In genomic region chr1:116755681-116756080, GRCh38 we compare ENCODE assay signal across 21 cellular contexts. TPM values are rescaled to one million over a fixed set of nuclear protein-coding genes. Genes with fewer than 3 reads are reported as not detected.
DNase-seq lines count a peak whose midpoint lies in the region; ATAC-seq, FAIRE-seq and TF ChIP-seq lines count a peak whose summit lies in the region.
"Had no signal": no experiment of that assay in that cellular context is flagged by ENCODE, and none has a peak within 500 bp of the region (broad histone marks: within the 10 kb centered on the region; RNA-seq: fewer than 3 reads in every experiment).

No MANE protein-coding gene starts in this region.

- no peak for FAIRE-seq in pancreas (lab: Jason Lieb, UNC)
- FAIRE-seq: astrocyte, colon, G401.6, GM12878 had no signal

- no peaks in the 10 kb centered on the region for H3K36me3 ChIP-seq in Peyer's patch
- H3K36me3 ChIP-seq in pancreas: no peaks in the 10 kb centered on the region

- ATAC-seq in CD4-positive, alpha-beta T cell (ENCODE audit: poor library complexity): peak; percentile 10
- ATAC-seq in naive thymus-derived CD8-positive, alpha-beta T cell: peak; percentile 13 to 18
- no peak for ATAC-seq in pancreas
- ATAC-seq: GM12878 had no signal

- 87 to 93% methylated on average over 4 of the region's 4 CpGs for WGBS in pancreas, 2 donors

- no peaks in the 10 kb centered on the region for H3K27me3 Mint-ChIP-seq in CD4-positive, alpha-beta T cell
- H3K27me3 Mint-ChIP-seq in activated naive CD8-positive, alpha-beta T cell: no peaks in the 10 kb centered on the region
- no peaks in the 10 kb centered on the region for H3K27me3 Mint-ChIP-seq in naive thymus-derived CD8-positive, alpha-beta T cell

- H3K4me3 Mint-ChIP-seq in CD4-positive, alpha-beta T cell: peak overlapping the region; percentile 97
- H3K4me3 Mint-ChIP-seq in activated naive CD8-positive, alpha-beta T cell: peak overlapping the region; percentile 97
- H3K4me3 Mint-ChIP-seq in naive thymus-derived CD8-positive, alpha-beta T cell: peak overlapping the region; percentile 92 to 100 (median 98)

- H3K27ac ChIP-seq in CD4-positive, alpha-beta T cell (ENCODE audit: low read depth, low read length): peak overlapping the region; percentile 81
- H3K27ac ChIP-seq in Peyer's patch (peak overlapping the region; percentile 40 to 71 (median 64)), pancreas (no peak overlapping the region)
- H3K27ac ChIP-seq: epithelial cell of prostate, GM23248, KMS-11 had no signal

- POLR2A ChIA-PET in CD4-positive, alpha-beta T cell (lab: Charles Lee): interaction anchor here (1.2 to 11.7 kb wide), 8 partner anchors 13 to 304 kb away, joined by 3 to 412 read pairs (median 16); partner anchors contain the start of gene TTF2
- POLR2A ChIA-PET in naive thymus-derived CD8-positive, alpha-beta T cell (lab: Charles Lee): interaction anchor here (0.6 to 11.1 kb wide), 8 partner anchors 9 to 304 kb away, joined by 3 to 285 read pairs (median 6); partner anchors contain the start of gene TTF2

- CTCF ChIA-PET in CD4-positive, alpha-beta T cell (lab: Charles Lee): interaction anchor here (0.9 to 4.1 kb wide), 4 partner anchors 8 to 71 kb away, joined by 4 to 33 read pairs (median 7); no protein-coding TSS in a partner anchor

- no peaks in the 10 kb centered on the region for H3K9me3 ChIP-seq in CD4-positive, alpha-beta T cell (ENCODE audit: control insufficient read depth, low read length)
- H3K9me3 ChIP-seq in Peyer's patch (no peaks in the 10 kb centered on the region), pancreas (no peaks in the 10 kb centered on the region)

- intact Hi-C loops in CD4-positive, alpha-beta T cell (cut with DNase I, micrococcal nuclease): loop anchor here (1.0 to 10.0 kb wide), 3 partner anchors 10 to 849 kb away; partner anchors contain the start of gene TENT5C (in 1 of the 2)
- intact Hi-C loops in pancreas (cut with DNase I) (no loop called here), posterior vena cava (cut with DNase I) (no loop called here)

- no peaks in the 10 kb centered on the region for H3K4me1 ChIP-seq in Peyer's patch
- H3K4me1 ChIP-seq in pancreas: no peaks in the 10 kb centered on the region

- H3K4me1 Mint-ChIP-seq in CD4-positive, alpha-beta T cell (ENCODE audit: low read depth): peaks cover 62% of the 10 kb centered on the region
- H3K4me1 Mint-ChIP-seq in activated naive CD8-positive, alpha-beta T cell (ENCODE audit: low read depth): peaks cover 43% of the 10 kb centered on the region
- peaks cover 25 to 51% (median 44%) of the 10 kb centered on the region in 4 donors for H3K4me1 Mint-ChIP-seq in naive thymus-derived CD8-positive, alpha-beta T cell

- H3K9me3 Mint-ChIP-seq in CD4-positive, alpha-beta T cell: no peaks in the 10 kb centered on the region
- H3K9me3 Mint-ChIP-seq in activated naive CD8-positive, alpha-beta T cell (ENCODE audit: low read depth): no peaks in the 10 kb centered on the region
- peaks cover 0 to 4% (median 0%) of the 10 kb centered on the region in 9 donors for H3K9me3 Mint-ChIP-seq in naive thymus-derived CD8-positive, alpha-beta T cell

- H3K27ac Mint-ChIP-seq in CD4-positive, alpha-beta T cell: peak overlapping the region; percentile 99
- peak overlapping the region; percentile 100 for H3K27ac Mint-ChIP-seq in activated naive CD8-positive, alpha-beta T cell
- H3K27ac Mint-ChIP-seq in naive thymus-derived CD8-positive, alpha-beta T cell: peak overlapping the region; percentile 96 to 99 (median 98)

- no peak for DNase-seq in CD4-positive, alpha-beta T cell
- DNase-seq in Peyer's patch (no peak), pancreas (no peak), activated gamma-delta T cell (lab: John Stamatoyannopoulos, UW) (no peak), posterior vena cava (ENCODE audit: low spot score) (no peak)
- peak in 1 of 10 donors; percentile 31 for DNase-seq in naive thymus-derived CD8-positive, alpha-beta T cell
- no peak for DNase-seq in central memory CD4-positive, alpha-beta T cell
- DNase-seq: Calu3, GM23248, NCI-H1105 had no signal

- H3K36me3 Mint-ChIP-seq in CD4-positive, alpha-beta T cell (ENCODE audit: low read depth): peaks cover 71% of the 10 kb centered on the region
- H3K36me3 Mint-ChIP-seq in activated naive CD8-positive, alpha-beta T cell: peaks cover 38% of the 10 kb centered on the region
- H3K36me3 Mint-ChIP-seq in naive thymus-derived CD8-positive, alpha-beta T cell: peaks cover 22 to 40% (median 35%) of the 10 kb centered on the region in 3 donors

- H3K4me3 ChIP-seq in Peyer's patch (peak overlapping the region; percentile 26 to 45 (median 40)), pancreas (no peak overlapping the region)
- H3K4me3 ChIP-seq: GM12878, GM23248 had no signal

- TF ChIP-seq POLR2A in Peyer's patch (IDR thresholded peaks at IDR 0.05): no peak

- H3K27me3 ChIP-seq in CD4-positive, alpha-beta T cell (ENCODE audit: control insufficient read depth, insufficient read depth, low read length): no peaks in the 10 kb centered on the region
- H3K27me3 ChIP-seq in Peyer's patch (no peaks in the 10 kb centered on the region), pancreas (no peaks in the 10 kb centered on the region)

- TF ChIP-seq CTCF in CD4-positive, alpha-beta T cell (IDR thresholded peaks at IDR 0.05): no peak
- no peak for TF ChIP-seq CTCF in Peyer's patch (IDR thresholded peaks at IDR 0.05)
- TF ChIP-seq CTCF in pancreas (IDR thresholded peaks at IDR 0.05): no peak

RNA-seq across cellular contexts. Expression of gene CD2, which starts 1.5 kb away (rescaled TPM):
- 100 to 1,000 TPM; 150 to 151 TPM for total RNA-seq in CD4-positive, alpha-beta T cell
- total RNA-seq in Peyer's patch (10 to 100 TPM in 3 of 4 donors, 1 to 10 TPM in 1; 9.6 to 36.3 (median 20.9) TPM), pancreas (1 to 10 TPM in 3 of 6 donors, under 1 TPM in 3; 0.16 to 1.9 (median 1.1) TPM), posterior vena cava (1 to 10 TPM; 1.1 to 2.3 TPM)
- 100 to 1,000 TPM; 178 to 189 TPM for total RNA-seq in naive thymus-derived CD8-positive, alpha-beta T cell
- polyA plus RNA-seq in naive thymus-derived CD8-positive, alpha-beta T cell: 100 to 1,000 TPM; 197 to 240 (median 222) TPM
- under 1 TPM; 0.61 to 0.72 TPM for polyA plus RNA-seq in pancreas
- total RNA-seq: Calu3, glomerular endothelial cell, GM23248, lung microvascular endothelial cell, renal cortical epithelial cell had no signal
- polyA plus RNA-seq: GM23248, neural cell had no signal

Comparison
In these comparisons a context has a peak if more than half of its experiments do, and no peak if none do; other contexts are left out.
1. ATAC-seq: peak in CD4-positive, alpha-beta T cell (single experiment) and naive thymus-derived CD8-positive, alpha-beta T cell (2 of 2); none in pancreas (0 of 4).
2. H3K27ac ChIP-seq: peak in CD4-positive, alpha-beta T cell (single experiment) and Peyer's patch (4 of 4); none in pancreas (0 of 4).
3. H3K4me3 ChIP-seq: peak in Peyer's patch (4 of 4); none in pancreas (0 of 4).
4. RNA of gene CD2, which starts 1.5 kb away (total RNA-seq): 178 to 189 TPM in naive thymus-derived CD8-positive, alpha-beta T cell and 150 to 151 TPM in CD4-positive, alpha-beta T cell; 9.6 to 36.3 TPM in Peyer's patch, 1.1 to 2.3 TPM in posterior vena cava and 0.16 to 1.9 TPM in pancreas; every median in the first group is over 4 times any median in the second.
5. intact Hi-C loops: an anchor here in CD4-positive, alpha-beta T cell (1.0 to 10.0 kb wide); none called in pancreas and posterior vena cava.
6. Peak in every context shown above with its lines, with median percentiles within 50 percentile points of each other: H3K27ac Mint-ChIP-seq and H3K4me3 Mint-ChIP-seq.